In genomic region chr4:52057196-52057595, GRCh38 we compare ENCODE assay signal across 21 cellular contexts. TPM values are rescaled to one million over a fixed set of nuclear protein-coding genes. Genes with fewer than 3 reads are reported as not detected.
DNase-seq lines count a peak whose midpoint lies in the region; ATAC-seq lines count a peak whose summit lies in the region.
"Had no signal": no experiment of that assay in that cellular context is flagged by ENCODE, and none has a peak within 500 bp of the region (broad histone marks: within the 10 kb centered on the region; RNA-seq: fewer than 3 reads in every experiment).

No MANE protein-coding gene starts in this region.

- no peak for ATAC-seq in GM18909 (IDR thresholded peaks at IDR 0.05; ENCODE audit: poor library complexity, unreplicated experiment)
- ATAC-seq: GM23338, Right ventricle myocardium inferior had no signal

- in situ Hi-C loops in G401 (cut with HindIII; ENCODE audit: low sequenced_read_pairs), result no loop called here

- DNase-seq in SIG-M5 treated with dmso at 0.1 percent for 504 hours (lab: John Stamatoyannopoulos, UW; ENCODE audit: unreplicated experiment) (peak; percentile 11), SIG-M5 (lab: John Stamatoyannopoulos, UW) (no peak), amniotic epithelial cell (ENCODE audit: low read depth) (peak; percentile 67), fibroblast of peridontal ligament (ENCODE audit: extremely low read depth) (peak; percentile 45), G401 (ENCODE audit: low spot score) (no peak), DMS 273 treated with DMSO at 0.1 percent for 48 hours (lab: John Stamatoyannopoulos, UW) (no peak)
- no peak for DNase-seq in activated CD4-positive, alpha-beta T cell treated with anti-CD3 and anti-CD28 coated beads for 1 hour
- DNase-seq: Calu3; CD4-positive, alpha-beta memory T cell; DMS53; EL; HCEC 1CT; Karpas-422; MM.1S; NCI-H1417; NCI-H187; NCI-H345; NCI-H524 treated with DMSO at 0.1 percent for 48 hours had no signal

RNA-seq across cellular contexts. Expression of gene SPATA18, which starts 6.1 kb away (rescaled TPM):
- total RNA-seq in G401 (2014; rRNA removed; shearing (Covaris generic)), result 0.37 TPM in 1 of 2 replicates, not detected in the other
- total RNA-seq: Calu3 had no signal

RNA-seq across cellular contexts. Expression of gene SGCB, which starts 19.1 kb away (rescaled TPM):
- 4.2 and 5.5 TPM in 2 replicates for total RNA-seq in G401 (2014; rRNA removed; shearing (Covaris generic))

RNA-seq across cellular contexts. Expression of gene LRRC66, which starts 37.0 kb away (rescaled TPM):
- total RNA-seq in G401 (2014; rRNA removed; shearing (Covaris generic)), result not detected in 2 replicates
- total RNA-seq: Calu3 had no signal

Comparison
In these comparisons a context has a peak if more than half of its experiments do, and no peak if none do; other contexts are left out.
1. DNase-seq: peak in SIG-M5 treated with dmso at 0.1 percent for 504 hours (single experiment), amniotic epithelial cell (single experiment) and fibroblast of peridontal ligament (single experiment); none in SIG-M5 (single experiment), G401 (single experiment), DMS 273 treated with DMSO at 0.1 percent for 48 hours (single experiment) and activated CD4-positive, alpha-beta T cell treated with anti-CD3 and anti-CD28 coated beads for 1 hour (single experiment).